Comparison of ENCODE assay signal across 19 cellular contexts in the genomic region with DNA sequence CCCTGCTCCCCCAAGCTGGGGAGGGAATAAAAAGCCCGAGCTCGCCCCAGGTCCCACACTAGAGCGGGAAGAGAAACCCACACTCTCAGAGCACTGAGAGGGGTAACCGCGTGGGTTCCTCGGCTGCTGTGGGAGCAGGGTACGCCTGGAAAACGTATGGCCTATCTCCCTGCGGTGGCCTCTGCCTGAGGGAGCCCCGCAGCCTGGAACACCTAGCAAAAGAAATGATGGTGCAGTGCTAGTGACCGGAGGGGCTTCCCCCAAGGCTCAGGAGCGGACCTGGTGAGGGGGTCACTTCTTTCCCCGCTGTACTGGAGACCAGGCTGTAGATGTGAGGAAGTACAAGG. TPM values are rescaled to one million over a fixed set of nuclear protein-coding genes. Genes with fewer than 3 reads are reported as not detected.
"Had no signal": no experiment of that assay in that cellular context is flagged by ENCODE, and none has a peak within 500 bp of the region (broad histone marks: within the 10 kb centered on the region; RNA-seq: fewer than 3 reads in every experiment).

No MANE protein-coding gene starts in this region.

- H3K36me3 Mint-ChIP-seq: neural progenitor cell; stimulated activated memory B cell treated with anti-CD40 and anti-IgM and Interleukin-4, amounts not matched to agents 10 μg/mL and 1 μg/mL and 100 μg/mL, for 72 hours; T-cell had no signal

- H3K4me3 Mint-ChIP-seq: neural progenitor cell; stimulated activated memory B cell treated with anti-CD40 and anti-IgM and Interleukin-4, amounts not matched to agents 10 μg/mL and 1 μg/mL and 100 μg/mL, for 72 hours; T-cell had no signal

- H3K9ac ChIP-seq: neural progenitor cell had no signal

- H3K27ac ChIP-seq: left lung, neural progenitor cell, pancreas, SJSA1, transverse colon had no signal

- H2AFZ ChIP-seq: neural progenitor cell had no signal

- H3K9me3 ChIP-seq: pancreas, SJSA1 had no signal

- H3K27me3 ChIP-seq: left lung, neural progenitor cell, pancreas, SJSA1, transverse colon had no signal

- H3K4me1 ChIP-seq: left lung, neural progenitor cell, pancreas, SJSA1, transverse colon had no signal

- H3K27ac Mint-ChIP-seq: neural progenitor cell; stimulated activated memory B cell treated with anti-CD40 and anti-IgM and Interleukin-4, amounts not matched to agents 10 μg/mL and 1 μg/mL and 100 μg/mL, for 72 hours; T-cell had no signal

- H3K9me3 Mint-ChIP-seq: stimulated activated memory B cell treated with anti-CD40 and anti-IgM and Interleukin-4, amounts not matched to agents 10 μg/mL and 1 μg/mL and 100 μg/mL, for 72 hours had no signal

- H3K36me3 ChIP-seq: left lung, neural progenitor cell, pancreas, SJSA1, transverse colon had no signal

- H3K4me1 Mint-ChIP-seq: neural progenitor cell; stimulated activated memory B cell treated with anti-CD40 and anti-IgM and Interleukin-4, amounts not matched to agents 10 μg/mL and 1 μg/mL and 100 μg/mL, for 72 hours; T-cell had no signal

- H3K4me2 ChIP-seq: neural progenitor cell had no signal

- DNase-seq: activated CD4-positive, alpha-beta T cell treated with anti-CD3 and anti-CD28 coated beads, Interleukin-2, amount 50 U/mL, for 4 hours; activated CD4-positive, CD25-positive, alpha-beta regulatory T cell treated with anti-CD3 and anti-CD28 coated beads, Interleukin-2, amount 50 U/mL, for 72 hours; activated naive CD4-positive, alpha-beta T cell; activated T-cell treated with anti-CD3 and anti-CD28 coated beads for 4 hours; aorta; islet precursor cell; mesendoderm; T-cell; T-helper 9 cell; transverse colon had no signal

- H3K27me3 Mint-ChIP-seq: stimulated activated memory B cell treated with anti-CD40 and anti-IgM and Interleukin-4, amounts not matched to agents 10 μg/mL and 1 μg/mL and 100 μg/mL, for 72 hours; T-cell had no signal

- H3K4me3 ChIP-seq: left lung, neural progenitor cell, pancreas, SJSA1, transverse colon had no signal

- ATAC-seq: left lung had no signal

RNA-seq across cellular contexts. Expression of a gene that starts 2.5 kb away (rescaled TPM):
- total RNA-seq: aorta, left lung, myocyte, pancreas, renal cortical epithelial cell, SJSA1, subcutaneous adipose tissue, T-cell, transverse colon had no signal
- polyA plus RNA-seq: aorta, esophagus, pancreas had no signal

RNA-seq across cellular contexts. Expression of a gene that starts 27.8 kb away (rescaled TPM):
- total RNA-seq: aorta, left lung, myocyte, pancreas, renal cortical epithelial cell, SJSA1, subcutaneous adipose tissue, T-cell, transverse colon had no signal
- polyA plus RNA-seq: aorta, esophagus, pancreas had no signal

RNA-seq across cellular contexts. Expression of a gene that starts 57.7 kb away (rescaled TPM):
- total RNA-seq: aorta, left lung, myocyte, pancreas, renal cortical epithelial cell, SJSA1, subcutaneous adipose tissue, T-cell, transverse colon had no signal
- polyA plus RNA-seq: aorta, esophagus had no signal
